8 cellular contexts compared by ENCODE assay signal in genomic region chr14:36662543-36663403, GRCh38. TPM values are rescaled to one million over a fixed set of nuclear protein-coding genes. Genes with fewer than 3 reads are reported as not detected.
A peak's percentile ranks its signal among the peaks of the same experiment; 100 is the strongest.
DNase-seq lines count a peak whose midpoint lies in the region; ATAC-seq and TF ChIP-seq lines count a peak whose summit lies in the region.

No MANE protein-coding gene starts in this region.

- TF ChIP-seq EP300 in stomach (IDR thresholded peaks at IDR 0.05), result no peak

- peak overlapping the region; percentile 91 for H3K4me2 ChIP-seq in hepatocyte

- peak overlapping the region; percentile 40 for H3K27ac ChIP-seq in RWPE2 (ENCODE audit: poor library complexity, severe bottlenecking)
- no peak overlapping the region for H3K27ac ChIP-seq in hepatocyte
- H3K27ac ChIP-seq in stomach, result no peak overlapping the region

- no peaks in the 10 kb centered on the region for H3K9me2 ChIP-seq in hepatocyte (replicated peaks; ENCODE audit: insufficient read depth)

- no peaks in the 10 kb centered on the region for H4K20me1 ChIP-seq in hepatocyte (ENCODE audit: insufficient read depth, poor library complexity, severe bottlenecking)

- H3K4me3 Mint-ChIP-seq in T-helper 1 cell treated with Interleukin-12 subunit alpha and Interleukin-12 subunit beta and Interleukin-4 antibody, amounts not matched to agents 30 μg/mL and 1 μg/mL, for 36 hours, result no peak overlapping the region

- H3K4me3 ChIP-seq in RWPE2 (ENCODE audit: severe bottlenecking) (peak overlapping the region; percentile 51), hepatocyte (peak overlapping the region; percentile 1), stomach (peak overlapping the region; percentile 33 to 52 (median 42))

- peaks cover 10% of the 10 kb centered on the region for H3K4me1 Mint-ChIP-seq in T-helper 1 cell treated with Interleukin-12 subunit alpha and Interleukin-12 subunit beta and Interleukin-4 antibody, amounts not matched to agents 30 μg/mL and 1 μg/mL, for 36 hours (ENCODE audit: low read depth)

- no peak for TF ChIP-seq CTCF in RWPE2 (IDR thresholded peaks at IDR 0.05; ENCODE audit: poor library complexity, severe bottlenecking)
- no peak for TF ChIP-seq CTCF in hepatocyte (IDR thresholded peaks at IDR 0.05; ENCODE audit: poor library complexity)
- no peak for TF ChIP-seq CTCF in stomach (IDR thresholded peaks at IDR 0.05)

- H3K4me1 ChIP-seq in RWPE2 (ENCODE audit: insufficient read depth, poor library complexity, severe bottlenecking), result no peaks in the 10 kb centered on the region
- peaks cover 32% of the 10 kb centered on the region for H3K4me1 ChIP-seq in hepatocyte (ENCODE audit: insufficient read depth)
- peaks cover 49 to 76% (median 67%) of the 10 kb centered on the region in 4 donors for H3K4me1 ChIP-seq in stomach

- DNase-seq in T-helper 1 cell, result no peak
- DNase-seq in RWPE2 (ENCODE audit: low spot score), result peak; percentile 75
- DNase-seq in hepatocyte (ENCODE audit: low spot score), result no peak
- DNase-seq in stomach, result no peak
- DNase-seq in NCI-H774 (lab: John Stamatoyannopoulos, UW), result no peak
- no peak for DNase-seq in NCI-H128 (lab: John Stamatoyannopoulos, UW; ENCODE audit: unreplicated experiment)

- TF ChIP-seq POLR2A in stomach (IDR thresholded peaks at IDR 0.05), result no peak

- H2AFZ ChIP-seq in hepatocyte, result peak overlapping the region; percentile 49

- peaks cover 3% of the 10 kb centered on the region for H3K27me3 ChIP-seq in RWPE2 (ENCODE audit: insufficient read depth, poor library complexity, severe bottlenecking)
- H3K27me3 ChIP-seq in hepatocyte, result peaks cover 96% of the 10 kb centered on the region
- H3K27me3 ChIP-seq in stomach, result peaks cover 65 to 100% (median 100%) of the 10 kb centered on the region in 3 donors

- intact Hi-C loops in stomach (cut with DNase I; ENCODE audit: low total_unique reads), result no loop called here

- H3K9me3 ChIP-seq in RWPE2 (ENCODE audit: severe bottlenecking) (no peaks in the 10 kb centered on the region), hepatocyte (ENCODE audit: low read depth) (no peaks in the 10 kb centered on the region), stomach (peaks cover 0 to 32% (median 0%) of the 10 kb centered on the region in 4 donors)

- H3K9me3 Mint-ChIP-seq in T-helper 1 cell treated with Interleukin-12 subunit alpha and Interleukin-12 subunit beta and Interleukin-4 antibody, amounts not matched to agents 30 μg/mL and 1 μg/mL, for 36 hours, result peaks cover 3% of the 10 kb centered on the region

- H3K36me3 ChIP-seq in RWPE2 (ENCODE audit: low read depth) (peaks cover 15% of the 10 kb centered on the region), hepatocyte (replicated peaks; ENCODE audit: insufficient read depth, low read depth) (no peaks in the 10 kb centered on the region), stomach (no peaks in the 10 kb centered on the region)

- H3K36me3 Mint-ChIP-seq in T-helper 1 cell treated with Interleukin-12 subunit alpha and Interleukin-12 subunit beta and Interleukin-4 antibody, amounts not matched to agents 30 μg/mL and 1 μg/mL, for 36 hours (ENCODE audit: low read depth), result peaks cover 4% of the 10 kb centered on the region

- H3K27ac Mint-ChIP-seq in T-helper 1 cell treated with Interleukin-12 subunit alpha and Interleukin-12 subunit beta and Interleukin-4 antibody, amounts not matched to agents 30 μg/mL and 1 μg/mL, for 36 hours, result peak overlapping the region; percentile 52

- H3K79me2 ChIP-seq in hepatocyte, result no peaks in the 10 kb centered on the region

- ATAC-seq in RWPE2 (ENCODE audit: low read depth), result peak; percentile 16
- no peak for ATAC-seq in HG03095 (IDR thresholded peaks at IDR 0.05; ENCODE audit: unreplicated experiment)

- H3K27me3 Mint-ChIP-seq in T-helper 1 cell treated with Interleukin-12 subunit alpha and Interleukin-12 subunit beta and Interleukin-4 antibody, amounts not matched to agents 30 μg/mL and 1 μg/mL, for 36 hours (ENCODE audit: low read depth), result peaks cover 94% of the 10 kb centered on the region

- 2% methylated on average over 64 of the region's 71 CpGs for WGBS in hepatocyte (ENCODE audit: low lambda C conversion rate, missing lambda C conversion rate)
- WGBS in stomach, 5 donors, result 4 to 9% (median 7%) methylated on average over 18 to 71 of the region's 71 CpGs

RNA-seq across cellular contexts. Expression of gene PAX9, which starts 1.1 kb away (rescaled TPM):
- total RNA-seq in hepatocyte, result 0.53 TPM in 1 of 2 replicates, not detected in the other
- polyA plus RNA-seq in hepatocyte, result 0.24 and 0.36 TPM in 2 replicates
- under 1 TPM in 1 of 5 donors, not detected in 4; 0.37 TPM for total RNA-seq in stomach
- polyA plus RNA-seq in stomach, result 10 to 100 TPM in 1 of 3 donors, not detected in 2; 17.0 TPM

Comparison
In these comparisons a context has a peak if more than half of its experiments do, and no peak if none do; other contexts are left out.
1. H3K4me3 ChIP-seq: peak in every context shown above with its lines; median percentile 51 in RWPE2; 42 in stomach; 1 in hepatocyte.